In genomic region chr22:20111045-20111688, GRCh38 we compare ENCODE assay signal across 8 cellular contexts.
DNase-seq lines count a peak whose midpoint lies in the region; ATAC-seq and TF ChIP-seq lines count a peak whose summit lies in the region.

No MANE protein-coding gene starts in this region.

- H3K9me3 ChIP-seq in RWPE2 (ENCODE audit: severe bottlenecking) = peaks cover 2% of the 10 kb centered on the region

- H3K4me3 ChIP-seq in RWPE2 (ENCODE audit: severe bottlenecking) (no peak overlapping the region), epithelial cell of esophagus (ENCODE audit: low read length) (no peak overlapping the region)

- H3K27ac ChIP-seq in RWPE2 (ENCODE audit: poor library complexity, severe bottlenecking) = no peak overlapping the region

- peak; percentile 17; the same call in 1 of the 3 replicates for ATAC-seq in RWPE2 (ENCODE audit: low read depth)
- ATAC-seq in HG02642 (IDR thresholded peaks at IDR 0.05; ENCODE audit: poor library complexity, unreplicated experiment) = no peak

- peak; percentile 16 for DNase-seq in CD1c-positive myeloid dendritic cell (ENCODE audit: extremely low spot score)
- peak; percentile 60 for DNase-seq in GM13977 (ENCODE audit: low spot score)
- DNase-seq in RWPE2 (ENCODE audit: low spot score) = no peak
- peak; percentile 32 for DNase-seq in epithelial cell of esophagus (ENCODE audit: low read depth)
- peak; percentile 37 for DNase-seq in retina
- DNase-seq in ecto neural progenitor cell (ENCODE audit: low spot score) = no peak
- DNase-seq in middle frontal gyrus (ENCODE audit: extremely low spot score, low spot score) = no peak

- no peaks in the 10 kb centered on the region for H3K4me1 ChIP-seq in RWPE2 (ENCODE audit: insufficient read depth, poor library complexity, severe bottlenecking)

- in situ Hi-C loops in GM13977 (cut with MboI; ENCODE audit: low pct_unique_long_range_greater_than_20kb, low sequenced_read_pairs, unreplicated experiment) = no loop called here

- TF ChIP-seq CTCF in GM13977 (IDR thresholded peaks at IDR 0.05; ENCODE audit: extremely low read depth, insufficient read depth, missing control alignments) = peak; percentile 51
- peak; percentile 41 for TF ChIP-seq CTCF in RWPE2 (IDR thresholded peaks at IDR 0.05; ENCODE audit: poor library complexity, severe bottlenecking)
- TF ChIP-seq CTCF in epithelial cell of esophagus (IDR thresholded peaks at IDR 0.05; ENCODE audit: insufficient read depth, low read depth, low read length, missing control alignments) = peak; percentile 39

- H3K36me3 ChIP-seq in RWPE2 (ENCODE audit: low read depth) = peaks cover 86% of the 10 kb centered on the region

- no peaks in the 10 kb centered on the region for H3K27me3 ChIP-seq in RWPE2 (ENCODE audit: insufficient read depth, poor library complexity, severe bottlenecking)

Comparison
In these comparisons a context has a peak if more than half of its experiments do, and no peak if none do; other contexts are left out.
1. DNase-seq: peak in CD1c-positive myeloid dendritic cell (single experiment), GM13977 (single experiment), epithelial cell of esophagus (single experiment) and retina (single experiment); none in RWPE2 (single experiment), ecto neural progenitor cell (single experiment) and middle frontal gyrus (single experiment).
2. Peak in every context shown above with its lines, with median percentiles within 50 percentile points of each other: CTCF ChIP-seq.